In the genomic region with DNA sequence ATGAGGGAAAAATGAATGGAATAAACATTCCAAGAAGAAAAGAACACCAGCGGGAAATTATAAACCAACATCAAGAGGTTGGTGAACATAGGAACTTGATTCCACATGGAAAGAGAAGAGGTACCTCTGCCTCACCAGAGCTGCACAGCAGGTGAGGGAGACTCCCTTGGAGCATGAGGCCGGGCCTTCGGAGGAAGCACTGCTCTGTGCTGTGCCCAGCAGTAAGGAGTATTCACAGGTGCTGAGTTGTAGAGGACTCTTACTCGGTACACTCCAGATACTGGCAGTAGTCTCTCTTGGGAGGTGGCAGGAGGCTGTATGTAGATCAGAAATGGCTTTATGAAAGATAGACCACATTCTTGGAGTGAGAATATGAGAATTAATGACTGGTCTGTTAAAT, we compare ENCODE assay signal across 35 cellular contexts.
"Had no signal": no experiment of that assay in that cellular context is flagged by ENCODE, and none has a peak within 500 bp of the region (broad histone marks: within the 10 kb centered on the region; RNA-seq: fewer than 3 reads in every experiment).

No MANE protein-coding gene starts in this region.

- H3K27ac ChIP-seq: brain microvascular endothelial cell, VCaP had no signal

- H3K4me3 ChIP-seq: MG63 had no signal

- H3K9me3 ChIP-seq: MG63 had no signal

- H3K27me3 ChIP-seq: brain microvascular endothelial cell, MG63 had no signal

- H3K36me3 ChIP-seq: brain microvascular endothelial cell, MG63 had no signal

- DNase-seq: activated CD4-positive, alpha-beta memory T cell treated with anti-CD3 and anti-CD28 coated beads, Interleukin-2, amount 10 ng/mL, durations not matched to agents 7 days and 5 days; activated CD4-positive, alpha-beta T cell treated with anti-CD3 and anti-CD28 coated beads for 1 hour; activated CD4-positive, alpha-beta T cell treated with anti-CD3 and anti-CD28 coated beads for 48 hours; activated CD4-positive, CD25-positive, alpha-beta regulatory T cell; activated CD8-positive, alpha-beta memory T cell treated with anti-CD3 and anti-CD28 coated beads for 24 hours; activated CD8-positive, alpha-beta memory T cell treated with anti-CD3 and anti-CD28 coated beads, Interleukin-2, amount 10 ng/mL, durations not matched to agents 7 days and 5 days; activated CD8-positive, alpha-beta memory T cell treated with anti-CD3 and anti-CD28 coated beads, Interleukin-2, amount 50 U/mL, for 48 hours; activated effector memory CD4-positive, alpha-beta T cell treated with anti-CD3 and anti-CD28 coated beads, Interleukin-2, amount 50 U/mL, for 16 hours; activated naive CD4-positive, alpha-beta T cell; activated naive CD4-positive, alpha-beta T cell treated with anti-CD3 and anti-CD28 coated beads, Interleukin-2, amount 50 U/mL, for 16 hours; activated naive CD8-positive, alpha-beta T cell treated with anti-CD3 and anti-CD28 coated beads for 36 hours; activated T-cell treated with anti-CD3 and anti-CD28 coated beads, Interleukin-2, amount 50 U/mL, for 48 hours; amniotic stem cell; aorta; brain microvascular endothelial cell; central memory CD4-positive, alpha-beta T cell; Kasumi-1; MG63; NCI-H1048; NCI-H1105 treated with DMSO at 0.1 percent for 48 hours; NCI-H1436; NCI-H1694; NCI-H1930; NCI-H2107; NCI-H226; NCI-H446 treated with DMSO at 0.1 percent for 48 hours; NCI-H524; NK-92 treated with Interleukin-12 subunit alpha and Interleukin-12 subunit beta, amount 100 ng/mL, for 24 hours; OCI-M1; Right ventricle myocardium superior; SW 1271; T-helper 1 cell; T-helper 2 cell; T-helper 9 cell had no signal
